Comparison of ENCODE assay signal across 19 cellular contexts in genomic region chr11:122201126-122201525, GRCh38.
DNase-seq lines count a peak whose midpoint lies in the region; ATAC-seq and TF ChIP-seq lines count a peak whose summit lies in the region.
"Had no signal": no experiment of that assay in that cellular context is flagged by ENCODE, and none has a peak within 500 bp of the region (broad histone marks: within the 10 kb centered on the region; RNA-seq: fewer than 3 reads in every experiment).

No MANE protein-coding gene starts in this region.

- peak overlapping the region; percentile 89 for H3K27ac ChIP-seq in GM23248
- no peak overlapping the region for H3K27ac ChIP-seq in skeletal muscle tissue (ENCODE audit: low read depth, low read length)

- DNase-seq in GM23248: no peak
- DNase-seq in astrocyte of the cerebellum (ENCODE audit: low read depth): no peak
- DNase-seq in foreskin fibroblast: no peak
- DNase-seq in activated CD8-positive, alpha-beta memory T cell treated with anti-CD3 and anti-CD28 coated beads, Interleukin-2, amount 50 U/mL, for 48 hours: no peak
- DNase-seq in CD14-positive monocyte (ENCODE audit: low spot score): no peak
- DNase-seq: activated CD4-positive, alpha-beta T cell treated with anti-CD3 and anti-CD28 coated beads, Interleukin-2, amount 10 ng/mL, durations not matched to agents 7 days and 5 days; activated naive CD8-positive, alpha-beta T cell treated with anti-CD3 and anti-CD28 coated beads for 36 hours; activated T-cell treated with anti-CD3 and anti-CD28 coated beads, Interleukin-2, amount 50 U/mL, for 24 hours; BE2C; cerebellar nuclear complex; DMS153; head of caudate nucleus; Karpas-422; NCI-H146; NCI-H226; stimulated activated naive B cell treated with anti-CD40 and anti-IgM and Interleukin-4, amounts not matched to agents 10 μg/mL and 1 μg/mL and 100 μg/mL, for 72 hours had no signal

- intact Hi-C loops in CD14-positive monocyte (cut with micrococcal nuclease): no loop called here

- H3K9me3 ChIP-seq in GM23248 (ENCODE audit: low read depth): no peaks in the 10 kb centered on the region
- H3K9me3 ChIP-seq in skeletal muscle tissue (ENCODE audit: control insufficient read depth in 3 of 3, low read length in 3 of 3): no peaks in the 10 kb centered on the region
- H3K9me3 ChIP-seq: BE2C had no signal

- H4K20me1 ChIP-seq in GM23248 (ENCODE audit: insufficient read depth): no peaks in the 10 kb centered on the region

- ATAC-seq in GM21528 (IDR thresholded peaks at IDR 0.05; ENCODE audit: low FRiP score, unreplicated experiment) (no peak), HG03135 (IDR thresholded peaks at IDR 0.05; ENCODE audit: unreplicated experiment) (no peak)
- ATAC-seq: stimulated activated naive B cell treated with anti-CD40 and anti-IgM and Interleukin-4, amounts not matched to agents 10 μg/mL and 1 μg/mL and 100 μg/mL, for 72 hours had no signal

- no peak overlapping the region for H3K27ac Mint-ChIP-seq in CD14-positive monocyte
- H3K27ac Mint-ChIP-seq: activated CD4-positive, alpha-beta T cell treated with anti-CD3 and anti-CD28 coated beads, Interleukin-2, amount 10 ng/mL, durations not matched to agents 7 days and 5 days; activated naive CD8-positive, alpha-beta T cell treated with anti-CD3 and anti-CD28 coated beads for 36 hours; activated T-cell treated with anti-CD3 and anti-CD28 coated beads, Interleukin-2, amount 50 U/mL, for 24 hours; stimulated activated naive B cell treated with anti-CD40 and anti-IgM and Interleukin-4, amounts not matched to agents 10 μg/mL and 1 μg/mL and 100 μg/mL, for 72 hours had no signal

- H3K4me1 ChIP-seq in GM23248 (ENCODE audit: insufficient read depth) (peaks cover 74% of the 10 kb centered on the region), skeletal muscle tissue (ENCODE audit: control insufficient read depth in 3 of 3, insufficient read depth in 3 of 3, low read length in 3 of 3) (peaks cover 16 to 20% (median 16%) of the 10 kb centered on the region in 3 donors)

- H3K27me3 ChIP-seq in GM23248 (replicated peaks; ENCODE audit: insufficient read depth) (no peaks in the 10 kb centered on the region), skeletal muscle tissue (ENCODE audit: control insufficient read depth in 3 of 3, insufficient read depth in 3 of 3, low read length in 3 of 3) (no peaks in the 10 kb centered on the region)

- H3K9ac ChIP-seq in GM23248: peak overlapping the region; percentile 87
- H3K9ac ChIP-seq in skeletal muscle tissue (ENCODE audit: low read depth in 1 of 3, low read length in 3 of 3): no peak overlapping the region

- in situ Hi-C loops in GM23248 (cut with MboI) (loop anchor here (5.0 to 10.0 kb wide), 3 partner anchors 104 to 546 kb away; no protein-coding TSS in a partner anchor), astrocyte of the cerebellum (cut with HindIII; ENCODE audit: low sequenced_read_pairs) (no loop called here)

- no peak overlapping the region for H3K4me3 Mint-ChIP-seq in CD14-positive monocyte
- H3K4me3 Mint-ChIP-seq: activated CD4-positive, alpha-beta T cell treated with anti-CD3 and anti-CD28 coated beads, Interleukin-2, amount 10 ng/mL, durations not matched to agents 7 days and 5 days; activated naive CD8-positive, alpha-beta T cell treated with anti-CD3 and anti-CD28 coated beads for 36 hours; activated T-cell treated with anti-CD3 and anti-CD28 coated beads, Interleukin-2, amount 50 U/mL, for 24 hours; stimulated activated naive B cell treated with anti-CD40 and anti-IgM and Interleukin-4, amounts not matched to agents 10 μg/mL and 1 μg/mL and 100 μg/mL, for 72 hours had no signal

- H3F3A ChIP-seq in GM23248 (ENCODE audit: insufficient read depth): peaks cover 89% of the 10 kb centered on the region

- no peaks in the 10 kb centered on the region for H3K9me2 ChIP-seq in GM23248 (ENCODE audit: insufficient read depth)

- H3K36me3 Mint-ChIP-seq in CD14-positive monocyte: no peaks in the 10 kb centered on the region
- H3K36me3 Mint-ChIP-seq: activated naive CD8-positive, alpha-beta T cell treated with anti-CD3 and anti-CD28 coated beads for 36 hours; stimulated activated naive B cell treated with anti-CD40 and anti-IgM and Interleukin-4, amounts not matched to agents 10 μg/mL and 1 μg/mL and 100 μg/mL, for 72 hours had no signal

- no peaks in the 10 kb centered on the region for H3K9me3 Mint-ChIP-seq in CD14-positive monocyte
- H3K9me3 Mint-ChIP-seq: activated CD4-positive, alpha-beta T cell treated with anti-CD3 and anti-CD28 coated beads, Interleukin-2, amount 10 ng/mL, durations not matched to agents 7 days and 5 days; activated naive CD8-positive, alpha-beta T cell treated with anti-CD3 and anti-CD28 coated beads for 36 hours; activated T-cell treated with anti-CD3 and anti-CD28 coated beads, Interleukin-2, amount 50 U/mL, for 24 hours; stimulated activated naive B cell treated with anti-CD40 and anti-IgM and Interleukin-4, amounts not matched to agents 10 μg/mL and 1 μg/mL and 100 μg/mL, for 72 hours had no signal

- H3K4me3 ChIP-seq in GM23248: peak overlapping the region; percentile 80
- peak overlapping the region; percentile 46 for H3K4me3 ChIP-seq in astrocyte of the cerebellum (ENCODE audit: low read depth, low read length)
- H3K4me3 ChIP-seq in foreskin fibroblast (ENCODE audit: low read depth in 1 of 2, low read length in 2 of 2): peak overlapping the region; percentile 33 to 68
- peak overlapping the region in 2 of 3 donors; percentile 1 to 15 for H3K4me3 ChIP-seq in skeletal muscle tissue (ENCODE audit: low read length in 3 of 3)

- peak overlapping the region; percentile 93 for H3K4me2 ChIP-seq in GM23248 (ENCODE audit: unreplicated experiment)

- peaks cover 3% of the 10 kb centered on the region; the same call in 1 of the 2 replicates for H3K36me3 ChIP-seq in GM23248 (ENCODE audit: low read depth)
- no peaks in the 10 kb centered on the region for H3K36me3 ChIP-seq in skeletal muscle tissue (ENCODE audit: control insufficient read depth in 3 of 3, insufficient read depth in 3 of 3, low read length in 3 of 3)
- H3K36me3 ChIP-seq: BE2C had no signal

- H2AFZ ChIP-seq in GM23248: no peak overlapping the region

- WGBS in GM23248 (ENCODE audit: low coverage in 1 of 2, low lambda C conversion rate in 2 of 2, missing lambda C conversion rate in 2 of 2), 2 experiments: 69 to 70% methylated on average over 4 of the region's 4 CpGs

- no peak for TF ChIP-seq CTCF in astrocyte of the cerebellum (IDR thresholded peaks at IDR 0.05; ENCODE audit: low read depth, low read length, missing control alignments)
- TF ChIP-seq CTCF in foreskin fibroblast (IDR thresholded peaks at IDR 0.05; ENCODE audit: low read depth, low read length): no peak
- TF ChIP-seq CTCF in CD14-positive monocyte (IDR thresholded peaks at IDR 0.05): no peak

- peaks cover 5% of the 10 kb centered on the region for H3K4me1 Mint-ChIP-seq in CD14-positive monocyte
- H3K4me1 Mint-ChIP-seq: activated CD4-positive, alpha-beta T cell treated with anti-CD3 and anti-CD28 coated beads, Interleukin-2, amount 10 ng/mL, durations not matched to agents 7 days and 5 days; activated naive CD8-positive, alpha-beta T cell treated with anti-CD3 and anti-CD28 coated beads for 36 hours; stimulated activated naive B cell treated with anti-CD40 and anti-IgM and Interleukin-4, amounts not matched to agents 10 μg/mL and 1 μg/mL and 100 μg/mL, for 72 hours had no signal

- peaks cover 91% of the 10 kb centered on the region for H3K79me2 ChIP-seq in GM23248 (ENCODE audit: insufficient read depth)

- H3K27me3 Mint-ChIP-seq in CD14-positive monocyte (ENCODE audit: low read depth in 3 of 3): peaks cover 9 to 20% (median 12%) of the 10 kb centered on the region in 3 donors

Comparison
In these comparisons a context has a peak if more than half of its experiments do, and no peak if none do; other contexts are left out.
1. H3K4me3 ChIP-seq: peak in every context shown above with its lines; median percentile 80 in GM23248; 50 in foreskin fibroblast; 46 in astrocyte of the cerebellum; 8 in skeletal muscle tissue.